ENCODE assay signal across 1 cellular context in the genomic region with DNA sequence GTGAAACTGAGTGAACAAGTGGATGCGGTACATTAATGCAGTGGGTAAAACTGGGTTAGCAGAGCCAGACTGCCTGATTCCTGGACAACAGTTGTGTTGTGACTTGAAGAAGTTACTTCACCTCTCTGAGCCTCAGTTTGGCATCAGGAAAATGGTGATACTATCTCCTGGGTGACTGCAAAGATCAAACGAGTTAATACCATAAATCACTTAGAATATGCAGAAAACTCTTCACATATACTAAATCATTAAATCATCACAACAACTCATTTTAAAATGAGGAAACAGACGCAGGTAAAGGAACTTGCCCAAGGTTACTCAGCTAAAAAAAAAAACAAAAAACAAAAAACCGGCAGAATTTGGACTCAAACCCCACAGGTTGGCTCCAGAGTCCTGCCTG.
TF ChIP-seq lines count a peak whose summit lies in the region.

No MANE protein-coding gene starts in this region.

TF ChIP-seq in GM23338, 12 proteins besides CTCF, POLR2A, EP300 and RAD21 (continued from another document):
- TF ChIP-seq, protein P1, sequence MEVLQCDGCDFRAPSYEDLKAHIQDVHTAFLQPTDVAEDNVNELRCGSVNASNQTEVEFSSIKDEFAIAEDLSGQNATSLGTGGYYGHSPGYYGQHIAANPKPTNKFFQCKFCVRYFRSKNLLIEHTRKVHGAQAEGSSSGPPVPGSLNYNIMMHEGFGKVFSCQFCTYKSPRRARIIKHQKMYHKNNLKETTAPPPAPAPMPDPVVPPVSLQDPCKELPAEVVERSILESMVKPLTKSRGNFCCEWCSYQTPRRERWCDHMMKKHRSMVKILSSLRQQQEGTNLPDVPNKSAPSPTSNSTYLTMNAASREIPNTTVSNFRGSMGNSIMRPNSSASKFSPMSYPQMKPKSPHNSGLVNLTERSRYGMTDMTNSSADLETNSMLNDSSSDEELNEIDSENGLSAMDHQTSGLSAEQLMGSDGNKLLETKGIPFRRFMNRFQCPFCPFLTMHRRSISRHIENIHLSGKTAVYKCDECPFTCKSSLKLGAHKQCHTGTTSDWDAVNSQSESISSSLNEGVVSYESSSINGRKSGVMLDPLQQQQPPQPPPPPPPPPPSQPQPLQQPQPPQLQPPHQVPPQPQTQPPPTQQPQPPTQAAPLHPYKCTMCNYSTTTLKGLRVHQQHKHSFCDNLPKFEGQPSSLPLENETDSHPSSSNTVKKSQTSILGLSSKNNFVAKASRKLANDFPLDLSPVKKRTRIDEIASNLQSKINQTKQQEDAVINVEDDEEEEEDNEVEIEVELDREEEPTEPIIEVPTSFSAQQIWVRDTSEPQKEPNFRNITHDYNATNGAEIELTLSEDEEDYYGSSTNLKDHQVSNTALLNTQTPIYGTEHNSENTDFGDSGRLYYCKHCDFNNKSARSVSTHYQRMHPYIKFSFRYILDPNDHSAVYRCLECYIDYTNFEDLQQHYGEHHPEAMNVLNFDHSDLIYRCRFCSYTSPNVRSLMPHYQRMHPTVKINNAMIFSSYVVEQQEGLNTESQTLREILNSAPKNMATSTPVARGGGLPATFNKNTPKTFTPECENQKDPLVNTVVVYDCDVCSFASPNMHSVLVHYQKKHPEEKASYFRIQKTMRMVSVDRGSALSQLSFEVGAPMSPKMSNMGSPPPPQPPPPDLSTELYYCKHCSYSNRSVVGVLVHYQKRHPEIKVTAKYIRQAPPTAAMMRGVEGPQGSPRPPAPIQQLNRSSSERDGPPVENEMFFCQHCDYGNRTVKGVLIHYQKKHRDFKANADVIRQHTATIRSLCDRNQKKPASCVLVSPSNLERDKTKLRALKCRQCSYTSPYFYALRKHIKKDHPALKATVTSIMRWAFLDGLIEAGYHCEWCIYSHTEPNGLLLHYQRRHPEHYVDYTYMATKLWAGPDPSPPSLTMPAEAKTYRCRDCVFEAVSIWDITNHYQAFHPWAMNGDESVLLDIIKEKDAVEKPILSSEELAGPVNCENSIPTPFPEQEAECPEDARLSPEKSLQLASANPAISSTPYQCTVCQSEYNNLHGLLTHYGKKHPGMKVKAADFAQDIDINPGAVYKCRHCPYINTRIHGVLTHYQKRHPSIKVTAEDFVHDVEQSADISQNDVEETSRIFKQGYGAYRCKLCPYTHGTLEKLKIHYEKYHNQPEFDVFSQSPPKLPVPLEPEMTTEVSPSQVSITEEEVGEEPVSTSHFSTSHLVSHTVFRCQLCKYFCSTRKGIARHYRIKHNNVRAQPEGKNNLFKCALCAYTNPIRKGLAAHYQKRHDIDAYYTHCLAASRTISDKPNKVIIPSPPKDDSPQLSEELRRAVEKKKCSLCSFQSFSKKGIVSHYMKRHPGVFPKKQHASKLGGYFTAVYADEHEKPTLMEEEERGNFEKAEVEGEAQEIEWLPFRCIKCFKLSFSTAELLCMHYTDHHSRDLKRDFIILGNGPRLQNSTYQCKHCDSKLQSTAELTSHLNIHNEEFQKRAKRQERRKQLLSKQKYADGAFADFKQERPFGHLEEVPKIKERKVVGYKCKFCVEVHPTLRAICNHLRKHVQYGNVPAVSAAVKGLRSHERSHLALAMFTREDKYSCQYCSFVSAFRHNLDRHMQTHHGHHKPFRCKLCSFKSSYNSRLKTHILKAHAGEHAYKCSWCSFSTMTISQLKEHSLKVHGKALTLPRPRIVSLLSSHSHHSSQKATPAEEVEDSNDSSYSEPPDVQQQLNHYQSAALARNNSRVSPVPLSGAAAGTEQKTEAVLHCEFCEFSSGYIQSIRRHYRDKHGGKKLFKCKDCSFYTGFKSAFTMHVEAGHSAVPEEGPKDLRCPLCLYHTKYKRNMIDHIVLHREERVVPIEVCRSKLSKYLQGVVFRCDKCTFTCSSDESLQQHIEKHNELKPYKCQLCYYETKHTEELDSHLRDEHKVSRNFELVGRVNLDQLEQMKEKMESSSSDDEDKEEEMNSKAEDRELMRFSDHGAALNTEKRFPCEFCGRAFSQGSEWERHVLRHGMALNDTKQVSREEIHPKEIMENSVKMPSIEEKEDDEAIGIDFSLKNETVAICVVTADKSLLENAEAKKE (CRISPR knock-in tag; IDR thresholded peaks at IDR 0.05) = no peak
- TF ChIP-seq CREB1 (CRISPR knock-in tag; IDR thresholded peaks at IDR 0.05; ENCODE audit: low read depth) (no peak), ZNF114 (CRISPR knock-in tag; IDR thresholded peaks at IDR 0.05) (no peak), NANOG (IDR thresholded peaks at IDR 0.05; ENCODE audit: borderline replicate concordance) (no peak), EZH2phosphoT487 (IDR thresholded peaks at IDR 0.05; ENCODE audit: unreplicated experiment) (no peak)
- TF ChIP-seq, protein P2, sequence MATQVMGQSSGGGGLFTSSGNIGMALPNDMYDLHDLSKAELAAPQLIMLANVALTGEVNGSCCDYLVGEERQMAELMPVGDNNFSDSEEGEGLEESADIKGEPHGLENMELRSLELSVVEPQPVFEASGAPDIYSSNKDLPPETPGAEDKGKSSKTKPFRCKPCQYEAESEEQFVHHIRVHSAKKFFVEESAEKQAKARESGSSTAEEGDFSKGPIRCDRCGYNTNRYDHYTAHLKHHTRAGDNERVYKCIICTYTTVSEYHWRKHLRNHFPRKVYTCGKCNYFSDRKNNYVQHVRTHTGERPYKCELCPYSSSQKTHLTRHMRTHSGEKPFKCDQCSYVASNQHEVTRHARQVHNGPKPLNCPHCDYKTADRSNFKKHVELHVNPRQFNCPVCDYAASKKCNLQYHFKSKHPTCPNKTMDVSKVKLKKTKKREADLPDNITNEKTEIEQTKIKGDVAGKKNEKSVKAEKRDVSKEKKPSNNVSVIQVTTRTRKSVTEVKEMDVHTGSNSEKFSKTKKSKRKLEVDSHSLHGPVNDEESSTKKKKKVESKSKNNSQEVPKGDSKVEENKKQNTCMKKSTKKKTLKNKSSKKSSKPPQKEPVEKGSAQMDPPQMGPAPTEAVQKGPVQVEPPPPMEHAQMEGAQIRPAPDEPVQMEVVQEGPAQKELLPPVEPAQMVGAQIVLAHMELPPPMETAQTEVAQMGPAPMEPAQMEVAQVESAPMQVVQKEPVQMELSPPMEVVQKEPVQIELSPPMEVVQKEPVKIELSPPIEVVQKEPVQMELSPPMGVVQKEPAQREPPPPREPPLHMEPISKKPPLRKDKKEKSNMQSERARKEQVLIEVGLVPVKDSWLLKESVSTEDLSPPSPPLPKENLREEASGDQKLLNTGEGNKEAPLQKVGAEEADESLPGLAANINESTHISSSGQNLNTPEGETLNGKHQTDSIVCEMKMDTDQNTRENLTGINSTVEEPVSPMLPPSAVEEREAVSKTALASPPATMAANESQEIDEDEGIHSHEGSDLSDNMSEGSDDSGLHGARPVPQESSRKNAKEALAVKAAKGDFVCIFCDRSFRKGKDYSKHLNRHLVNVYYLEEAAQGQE (IDR thresholded peaks at IDR 0.05; ENCODE audit: unreplicated experiment) = no peak
